Comparison of ENCODE assay signal across 21 cellular contexts in genomic region chr3:148077951-148078350, GRCh38.
"Had no signal": no experiment of that assay in that cellular context is flagged by ENCODE, and none has a peak within 500 bp of the region (broad histone marks: within the 10 kb centered on the region; RNA-seq: fewer than 3 reads in every experiment).

No MANE protein-coding gene starts in this region.

- H3K27me3 ChIP-seq: gastroesophageal sphincter, hepatocyte, ovary, suprapubic skin, thyroid gland, upper lobe of left lung, uterus had no signal

- DNase-seq: effector CD8-positive, alpha-beta T cell; kidney; left cardiac atrium; left ventricle myocardium inferior; lower lobe of right lung; natural killer cell; nucleus accumbens; ovary; right cardiac atrium; stimulated activated CD4-positive, alpha-beta T cell treated with anti-CD3 and anti-CD28 coated beads, Interleukin-4, amount 100 ng/mL, for 1 hour; stimulated activated CD8-positive, alpha-beta memory T cell treated with anti-CD3 and anti-CD28 coated beads, Interleukin-4, amount 100 ng/mL, for 48 hours; stimulated activated naive CD8-positive, alpha-beta T cell treated with anti-CD3 and anti-CD28 coated beads, Interleukin-15, Interleukin-2, amounts not matched to agents 100 U/mL and 50 U/mL, for 24 hours; thyroid gland; upper lobe of left lung; uterus had no signal

- H3K4me1 ChIP-seq: gastroesophageal sphincter, left ventricle myocardium inferior, lower lobe of right lung, suprapubic skin, upper lobe of left lung, uterus had no signal

- H3K4me3 ChIP-seq: coronary artery, gastroesophageal sphincter, hepatocyte, left ventricle myocardium inferior, lower lobe of right lung, ovary, suprapubic skin, thyroid gland, upper lobe of left lung, uterus had no signal

- H3K79me2 ChIP-seq: hepatocyte had no signal

- H3K27ac ChIP-seq: coronary artery, gastroesophageal sphincter, hepatocyte, left ventricle myocardium inferior, lower lobe of right lung, ovary, suprapubic skin, thyroid gland, upper lobe of left lung, uterus had no signal

- ATAC-seq: esophagus mucosa; gastroesophageal sphincter; left cardiac atrium; natural killer cell; right cardiac atrium; stimulated activated effector memory CD8-positive, alpha-beta T cell treated with anti-CD3 and anti-CD28 coated beads, Interleukin-12 subunit alpha, Interleukin-12 subunit beta, amount 100 ng/mL, for 72 hours; stimulated activated naive CD8-positive, alpha-beta T cell treated with anti-CD3 and anti-CD28 coated beads, Interleukin-15, Interleukin-2, amounts not matched to agents 100 U/mL and 50 U/mL, for 24 hours had no signal

- H3K9me3 ChIP-seq: gastroesophageal sphincter, left ventricle myocardium inferior, lower lobe of right lung, ovary, suprapubic skin, thyroid gland, upper lobe of left lung, uterus had no signal

- H3K36me3 ChIP-seq: gastroesophageal sphincter, left ventricle myocardium inferior, lower lobe of right lung, ovary, suprapubic skin, thyroid gland, upper lobe of left lung, uterus had no signal

- H2AFZ ChIP-seq: hepatocyte had no signal

- H3K4me2 ChIP-seq: hepatocyte had no signal
